Comparison of ENCODE assay signal across 12 cellular contexts in genomic region chr6:168440520-168441433, GRCh38. TPM values are rescaled to one million over a fixed set of nuclear protein-coding genes. Genes with fewer than 3 reads are reported as not detected.
DNase-seq lines count a peak whose midpoint lies in the region; TF ChIP-seq lines count a peak whose summit lies in the region.
"Had no signal": no experiment of that assay in that cellular context is flagged by ENCODE, and none has a peak within 500 bp of the region (broad histone marks: within the 10 kb centered on the region; RNA-seq: fewer than 3 reads in every experiment).

SMOC2 (plus strand) TSS chr6:168441184; CDS start chr6:168441371, 187 bp downstream.

- H3K4me3 ChIP-seq in tibial nerve, result peak within 1 kb of the TSS; percentile 42 to 61 (median 52)
- no peak within 1 kb of the TSS for H3K4me3 ChIP-seq in BE2C (ENCODE audit: low read depth, low read length)

- H3K4me1 ChIP-seq in tibial nerve (peaks cover 0 to 32% (median 3%) of the 10 kb centered on the region in 4 donors), BE2C (no peaks in the 10 kb centered on the region)

- H3K36me3 ChIP-seq in tibial nerve (no peaks in the 10 kb centered on the region), BE2C (no peaks in the 10 kb centered on the region)

- WGBS in tibial nerve, 2 donors, result 1 to 5% methylated on average over 37 of the region's 81 CpGs

- peak in 1 of 2 donors; percentile 32 for TF ChIP-seq POLR2A in tibial nerve (IDR thresholded peaks at IDR 0.05)

- TF ChIP-seq CTCF in tibial nerve (IDR thresholded peaks at IDR 0.05), result peak in 1 of 5 experiments; percentile 14
- TF ChIP-seq CTCF in BE2C (IDR thresholded peaks at IDR 0.05; ENCODE audit: low read depth, low read length), result no peak

- H3K27me3 ChIP-seq in tibial nerve (peaks cover 0 to 37% of the 10 kb centered on the region in 2 donors), BE2C (peaks cover 49% of the 10 kb centered on the region)

- DNase-seq in DMS 273 (lab: John Stamatoyannopoulos, UW; ENCODE audit: unreplicated experiment) (peak; percentile 32), DMS 273 treated with DMSO at 0.1 percent for 48 hours (lab: John Stamatoyannopoulos, UW) (no peak), ecto neural progenitor cell (ENCODE audit: low spot score) (peak; percentile 67), mesenteric fat pad (ENCODE audit: low spot score) (no peak), tibial nerve (ENCODE audit: low spot score in 2 of 2) (peak in 1 of 2 donors; percentile 23), BE2C (no peak), NCI-H446 (lab: John Stamatoyannopoulos, UW) (no peak), cortex of kidney (lab: John Stamatoyannopoulos, UW) (no peak)

- peak within 1 kb of the TSS; percentile 18 to 80 (median 56) for H3K27ac ChIP-seq in tibial nerve
- H3K27ac ChIP-seq: 22Rv1 had no signal

- TF ChIP-seq EP300 in tibial nerve (IDR thresholded peaks at IDR 0.05), result no peak

- no peaks in the 10 kb centered on the region for H3K9me3 ChIP-seq in tibial nerve
- no peaks in the 10 kb centered on the region for H3K9me3 ChIP-seq in BE2C

RNA-seq across cellular contexts. Expression of gene SMOC2, which starts in this region (rescaled TPM):
- total RNA-seq in mesenteric fat pad, result 46.3 TPM
- 100 to 1,000 TPM in 3 of 4 donors, 10 to 100 TPM in 1; 74.7 to 139 (median 118) TPM for total RNA-seq in tibial nerve
- polyA plus RNA-seq in BE2C (2012; ENCODE audit: insufficient read depth, insufficient read length, low read depth), result not detected
- total RNA-seq: activated T-helper 2 cell treated with anti-CD3 and anti-CD28 coated beads, Interferon-gamma antibody, Interleukin-2, Interleukin-4, amounts not matched to agents 10 μg/mL and 5 μg/mL and 100 μg/mL, durations not matched to agents 14 hours and 24 hours and 36 hours; glomerular endothelial cell; RPMI7951 had no signal

Comparison
In these comparisons a context has a peak if more than half of its experiments do, and no peak if none do; other contexts are left out.
1. DNase-seq: peak in DMS 273 (single experiment) and ecto neural progenitor cell (single experiment); none in DMS 273 treated with DMSO at 0.1 percent for 48 hours (single experiment), mesenteric fat pad (single experiment), BE2C (single experiment), NCI-H446 (0 of 2) and cortex of kidney (single experiment).